In the genomic region with DNA sequence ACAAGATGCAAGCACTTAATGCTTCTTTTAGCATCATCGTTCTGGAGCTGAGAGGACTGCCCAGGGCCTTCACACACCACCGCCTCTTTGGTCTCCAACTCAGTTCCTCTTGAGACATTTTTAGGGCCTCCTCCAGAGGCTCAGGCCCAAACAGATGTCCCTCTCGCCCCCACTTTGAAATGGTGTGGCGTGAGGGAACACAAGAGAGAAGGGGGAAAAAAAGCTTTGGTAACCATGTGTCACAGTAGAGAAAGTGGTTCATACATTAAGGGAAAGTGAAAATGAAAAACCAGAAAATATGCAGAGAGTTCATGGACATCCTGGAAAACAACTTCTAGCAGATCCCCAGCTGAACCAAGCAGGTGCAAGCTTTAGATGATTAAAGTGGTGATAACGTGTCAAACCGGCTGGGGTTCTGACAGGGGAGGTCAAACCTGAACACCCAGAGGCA, we compare ENCODE assay signal across 1 cellular context.
TF ChIP-seq lines count a peak whose summit lies in the region.

No MANE protein-coding gene starts in this region.

TF ChIP-seq in SK-N-SH, 30 proteins besides CTCF, POLR2A, EP300 and RAD21 (continued from another document):
- TF ChIP-seq, protein P1, sequence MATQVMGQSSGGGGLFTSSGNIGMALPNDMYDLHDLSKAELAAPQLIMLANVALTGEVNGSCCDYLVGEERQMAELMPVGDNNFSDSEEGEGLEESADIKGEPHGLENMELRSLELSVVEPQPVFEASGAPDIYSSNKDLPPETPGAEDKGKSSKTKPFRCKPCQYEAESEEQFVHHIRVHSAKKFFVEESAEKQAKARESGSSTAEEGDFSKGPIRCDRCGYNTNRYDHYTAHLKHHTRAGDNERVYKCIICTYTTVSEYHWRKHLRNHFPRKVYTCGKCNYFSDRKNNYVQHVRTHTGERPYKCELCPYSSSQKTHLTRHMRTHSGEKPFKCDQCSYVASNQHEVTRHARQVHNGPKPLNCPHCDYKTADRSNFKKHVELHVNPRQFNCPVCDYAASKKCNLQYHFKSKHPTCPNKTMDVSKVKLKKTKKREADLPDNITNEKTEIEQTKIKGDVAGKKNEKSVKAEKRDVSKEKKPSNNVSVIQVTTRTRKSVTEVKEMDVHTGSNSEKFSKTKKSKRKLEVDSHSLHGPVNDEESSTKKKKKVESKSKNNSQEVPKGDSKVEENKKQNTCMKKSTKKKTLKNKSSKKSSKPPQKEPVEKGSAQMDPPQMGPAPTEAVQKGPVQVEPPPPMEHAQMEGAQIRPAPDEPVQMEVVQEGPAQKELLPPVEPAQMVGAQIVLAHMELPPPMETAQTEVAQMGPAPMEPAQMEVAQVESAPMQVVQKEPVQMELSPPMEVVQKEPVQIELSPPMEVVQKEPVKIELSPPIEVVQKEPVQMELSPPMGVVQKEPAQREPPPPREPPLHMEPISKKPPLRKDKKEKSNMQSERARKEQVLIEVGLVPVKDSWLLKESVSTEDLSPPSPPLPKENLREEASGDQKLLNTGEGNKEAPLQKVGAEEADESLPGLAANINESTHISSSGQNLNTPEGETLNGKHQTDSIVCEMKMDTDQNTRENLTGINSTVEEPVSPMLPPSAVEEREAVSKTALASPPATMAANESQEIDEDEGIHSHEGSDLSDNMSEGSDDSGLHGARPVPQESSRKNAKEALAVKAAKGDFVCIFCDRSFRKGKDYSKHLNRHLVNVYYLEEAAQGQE (IDR thresholded peaks at IDR 0.05; ENCODE audit: low read depth, low read length), result no peak
- TF ChIP-seq MEF2A (IDR thresholded peaks at IDR 0.05; ENCODE audit: borderline replicate concordance, low read depth) (no peak), EZH2phosphoT487 (IDR thresholded peaks at IDR 0.05; ENCODE audit: borderline replicate concordance, low read depth) (no peak), GABPA (IDR thresholded peaks at IDR 0.05; ENCODE audit: low read depth) (no peak), NFIC (IDR thresholded peaks at IDR 0.05; ENCODE audit: borderline replicate concordance) (no peak), CHD2 (IDR thresholded peaks at IDR 0.05; ENCODE audit: low read length, partially characterized antibody) (no peak), RFX5 (IDR thresholded peaks at IDR 0.05; ENCODE audit: low read length) (no peak), SIN3A (IDR thresholded peaks at IDR 0.05; ENCODE audit: borderline replicate concordance, low read depth, low read length) (no peak), FOXJ3 (CRISPR knock-in tag; IDR thresholded peaks at IDR 0.05) (no peak), RCOR1 (IDR thresholded peaks at IDR 0.05; ENCODE audit: low read length) (no peak)
- TF ChIP-seq, protein P2, sequence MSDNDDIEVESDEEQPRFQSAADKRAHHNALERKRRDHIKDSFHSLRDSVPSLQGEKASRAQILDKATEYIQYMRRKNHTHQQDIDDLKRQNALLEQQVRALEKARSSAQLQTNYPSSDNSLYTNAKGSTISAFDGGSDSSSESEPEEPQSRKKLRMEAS (IDR thresholded peaks at IDR 0.05; ENCODE audit: low read depth), result no peak
- TF ChIP-seq, protein P3, sequence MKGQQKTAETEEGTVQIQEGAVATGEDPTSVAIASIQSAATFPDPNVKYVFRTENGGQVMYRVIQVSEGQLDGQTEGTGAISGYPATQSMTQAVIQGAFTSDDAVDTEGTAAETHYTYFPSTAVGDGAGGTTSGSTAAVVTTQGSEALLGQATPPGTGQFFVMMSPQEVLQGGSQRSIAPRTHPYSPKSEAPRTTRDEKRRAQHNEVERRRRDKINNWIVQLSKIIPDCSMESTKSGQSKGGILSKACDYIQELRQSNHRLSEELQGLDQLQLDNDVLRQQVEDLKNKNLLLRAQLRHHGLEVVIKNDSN (IDR thresholded peaks at IDR 0.05; ENCODE audit: borderline replicate concordance, low read depth), result no peak
- TF ChIP-seq, protein P4, sequence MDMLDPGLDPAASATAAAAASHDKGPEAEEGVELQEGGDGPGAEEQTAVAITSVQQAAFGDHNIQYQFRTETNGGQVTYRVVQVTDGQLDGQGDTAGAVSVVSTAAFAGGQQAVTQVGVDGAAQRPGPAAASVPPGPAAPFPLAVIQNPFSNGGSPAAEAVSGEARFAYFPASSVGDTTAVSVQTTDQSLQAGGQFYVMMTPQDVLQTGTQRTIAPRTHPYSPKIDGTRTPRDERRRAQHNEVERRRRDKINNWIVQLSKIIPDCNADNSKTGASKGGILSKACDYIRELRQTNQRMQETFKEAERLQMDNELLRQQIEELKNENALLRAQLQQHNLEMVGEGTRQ (IDR thresholded peaks at IDR 0.05; ENCODE audit: borderline replicate concordance, low read depth, low read length), result no peak
